Comparison of ENCODE assay signal across 8 cellular contexts in genomic region chr3:143970773-143971366, GRCh38.
DNase-seq lines count a peak whose midpoint lies in the region; ATAC-seq lines count a peak whose summit lies in the region.

No MANE protein-coding gene starts in this region.

- H3K27ac Mint-ChIP-seq in effector memory CD8-positive, alpha-beta T cell = peak overlapping the region; percentile 93 to 95

- ATAC-seq in HG02870 (IDR thresholded peaks at IDR 0.05; ENCODE audit: unreplicated experiment) = peak; percentile 18
- ATAC-seq in effector memory CD8-positive, alpha-beta T cell (replicated peaks) = peak; percentile 9

- H3K36me3 Mint-ChIP-seq in effector memory CD8-positive, alpha-beta T cell (ENCODE audit: insufficient read depth) = peaks cover 23% of the 10 kb centered on the region

- peaks cover 11 to 19% of the 10 kb centered on the region in 2 donors for H3K4me1 Mint-ChIP-seq in effector memory CD8-positive, alpha-beta T cell (ENCODE audit: low read depth in 2 of 2)

- peak overlapping the region; percentile 91 to 94 for H3K4me3 Mint-ChIP-seq in effector memory CD8-positive, alpha-beta T cell

- H3K27me3 Mint-ChIP-seq in effector memory CD8-positive, alpha-beta T cell = no peaks in the 10 kb centered on the region

- H3K9me3 Mint-ChIP-seq in effector memory CD8-positive, alpha-beta T cell = no peaks in the 10 kb centered on the region

- DNase-seq in NCI-H2081 (lab: John Stamatoyannopoulos, UW) = peak; percentile 66 to 78
- DNase-seq in NCI-H2081 treated with DMSO at 0.1 percent for 48 hours (lab: John Stamatoyannopoulos, UW) = no peak
- DNase-seq in NCI-H226 = peak; percentile 5
- peak; percentile 9 to 37 (median 14) for DNase-seq in activated CD8-positive, alpha-beta memory T cell treated with anti-CD3 and anti-CD28 coated beads for 48 hours (ENCODE audit: low read depth in 2 of 3, low spot score in 2 of 3)
- peak; percentile 38 to 42 (median 41) for DNase-seq in effector memory CD8-positive, alpha-beta T cell
- DNase-seq in midbrain (lab: John Stamatoyannopoulos, UW) = peak; percentile 72
- peak; percentile 17 to 29 for DNase-seq in stimulated activated CD8-positive, alpha-beta memory T cell treated with anti-CD3 and anti-CD28 coated beads, Interleukin-4, amount 100 ng/mL, for 4 hours (ENCODE audit: low read depth in 2 of 2, low spot score in 1 of 2)
